Comparison of ENCODE assay signal across 2 cellular contexts in the genomic region with DNA sequence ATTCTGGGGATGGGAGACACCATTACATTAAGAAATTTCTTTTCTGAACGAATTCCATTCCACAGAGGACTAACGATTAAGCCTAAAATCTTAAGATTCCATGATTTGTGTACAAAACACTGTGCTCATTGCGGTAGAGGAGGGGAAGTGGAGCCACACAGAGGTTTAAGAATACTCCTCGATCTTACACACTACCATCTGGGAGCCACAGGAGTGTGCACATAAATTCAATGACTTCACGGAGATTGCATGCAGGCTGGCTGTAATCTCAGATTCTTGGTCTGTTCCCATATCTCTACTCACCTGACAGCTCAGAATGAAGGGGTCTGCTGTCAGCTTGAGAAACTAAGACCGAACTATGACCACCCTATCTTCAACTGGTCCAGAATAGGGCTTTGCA.
A peak's percentile ranks its signal among the peaks of the same experiment; 100 is the strongest.
TF ChIP-seq lines count a peak whose summit lies in the region.

No MANE protein-coding gene starts in this region.

TF ChIP-seq in HepG2, 621 proteins besides CTCF, POLR2A, EP300 and RAD21:
- TF ChIP-seq U2AF2 (IDR thresholded peaks at IDR 0.05; ENCODE audit: low read depth, low read length) (no peak), ZNF878 (CRISPR knock-in tag; IDR thresholded peaks at IDR 0.05) (peak; percentile 46; the same call in 1 of the 2 replicates)
TF ChIP-seq in HepG2: peak in this region for 1.

TF ChIP-seq in HEK293T, 16 proteins besides CTCF, POLR2A, EP300 and RAD21:
- TF ChIP-seq FOXK2 (IDR thresholded peaks at IDR 0.05) (no peak), FOXM1 (IDR thresholded peaks at IDR 0.05; ENCODE audit: borderline replicate concordance) (no peak), ZNF384 (IDR thresholded peaks at IDR 0.05) (no peak), PKNOX1 (IDR thresholded peaks at IDR 0.05) (no peak)
